Comparison of ENCODE assay signal across 14 cellular contexts in the genomic region with DNA sequence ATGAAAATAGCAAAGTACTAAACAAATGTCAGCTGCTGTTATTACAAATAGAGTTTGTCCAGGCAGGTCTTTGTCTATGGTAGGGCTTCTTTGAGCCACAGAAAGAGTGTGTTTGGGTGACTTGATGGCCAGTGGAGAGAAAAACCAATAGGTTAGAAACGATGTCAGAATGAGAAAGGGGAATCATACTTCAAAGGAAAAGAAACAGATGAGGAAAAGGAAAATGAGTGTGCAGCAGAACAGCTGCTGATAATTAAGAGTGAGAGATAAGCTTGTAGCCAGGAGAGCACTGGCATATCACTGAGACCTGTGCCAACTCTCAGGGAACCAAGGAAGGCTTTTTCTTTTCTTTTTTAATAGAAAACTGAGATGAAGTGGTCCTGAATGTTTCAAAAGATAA.
DNase-seq lines count a peak whose midpoint lies in the region; ATAC-seq and TF ChIP-seq lines count a peak whose summit lies in the region.
"Had no signal": no experiment of that assay in that cellular context is flagged by ENCODE, and none has a peak within 500 bp of the region (broad histone marks: within the 10 kb centered on the region; RNA-seq: fewer than 3 reads in every experiment).

No MANE protein-coding gene starts in this region.

- H3K79me2 ChIP-seq in OCI-LY7 (ENCODE audit: insufficient read depth, low read depth, low read length) (no peaks in the 10 kb centered on the region), hepatocyte (no peaks in the 10 kb centered on the region)

- no peak overlapping the region for H3K27ac ChIP-seq in OCI-LY7 (ENCODE audit: low read depth, low read length, poor library complexity, severe bottlenecking)
- no peak overlapping the region for H3K27ac ChIP-seq in hepatocyte

- H3K4me1 ChIP-seq in OCI-LY7 (ENCODE audit: insufficient read depth, low read length, poor library complexity, severe bottlenecking) (peaks cover 26% of the 10 kb centered on the region), hepatocyte (ENCODE audit: insufficient read depth) (peaks cover 3% of the 10 kb centered on the region)

- H3K9me3 ChIP-seq in OCI-LY7 (ENCODE audit: low read length) (no peaks in the 10 kb centered on the region), hepatocyte (ENCODE audit: low read depth) (no peaks in the 10 kb centered on the region)
- H3K9me3 ChIP-seq: mucosa of descending colon had no signal

- H3K4me1 Mint-ChIP-seq in activated naive CD8-positive, alpha-beta T cell treated with anti-CD3 and anti-CD28 coated beads, Interleukin-2, amount 50 U/mL, for 24 hours: peaks cover 13% of the 10 kb centered on the region
- no peaks in the 10 kb centered on the region for H3K4me1 Mint-ChIP-seq in activated naive CD8-positive, alpha-beta T cell treated with anti-CD3 and anti-CD28 coated beads for 36 hours
- no peaks in the 10 kb centered on the region for H3K4me1 Mint-ChIP-seq in activated CD8-positive, alpha-beta T cell treated with anti-CD3 and anti-CD28 coated beads for 36 hours (ENCODE audit: low read depth)
- no peaks in the 10 kb centered on the region for H3K4me1 Mint-ChIP-seq in activated T-cell treated with anti-CD3 and anti-CD28 coated beads, Interleukin-2, amount 50 U/mL, for 72 hours (ENCODE audit: low read depth)
- H3K4me1 Mint-ChIP-seq: activated naive CD8-positive, alpha-beta T cell treated with anti-CD3 and anti-CD28 coated beads, Interleukin-2, amount 10 ng/mL, durations not matched to agents 7 days and 5 days had no signal

- no peak overlapping the region for H3K4me2 ChIP-seq in OCI-LY7 (ENCODE audit: low read length)
- H3K4me2 ChIP-seq in hepatocyte: no peak overlapping the region

- no peaks in the 10 kb centered on the region for H3K36me3 ChIP-seq in OCI-LY7 (ENCODE audit: insufficient read depth, low read length)
- no peaks in the 10 kb centered on the region for H3K36me3 ChIP-seq in hepatocyte (replicated peaks; ENCODE audit: insufficient read depth, low read depth)

- BruUV-seq in OCI-LY7 (replicated peaks; lab: Mats Ljungman, UMichigan): no TSS peak

- ATAC-seq in activated naive CD8-positive, alpha-beta T cell treated with anti-CD3 and anti-CD28 coated beads, Interleukin-2, amount 50 U/mL, for 24 hours: no peak
- ATAC-seq in HG03103 (IDR thresholded peaks at IDR 0.05; ENCODE audit: low read depth, unreplicated experiment): peak; percentile 64
- ATAC-seq in activated CD8-positive, alpha-beta T cell treated with anti-CD3 and anti-CD28 coated beads for 36 hours: no peak
- ATAC-seq in activated T-cell treated with anti-CD3 and anti-CD28 coated beads, Interleukin-2, amount 50 U/mL, for 72 hours (replicated peaks in 1 of 2): no peak
- ATAC-seq: mucosa of descending colon had no signal

- H3K36me3 Mint-ChIP-seq in activated naive CD8-positive, alpha-beta T cell treated with anti-CD3 and anti-CD28 coated beads, Interleukin-2, amount 50 U/mL, for 24 hours (ENCODE audit: low read depth): no peaks in the 10 kb centered on the region
- no peaks in the 10 kb centered on the region for H3K36me3 Mint-ChIP-seq in activated naive CD8-positive, alpha-beta T cell treated with anti-CD3 and anti-CD28 coated beads for 36 hours
- no peaks in the 10 kb centered on the region for H3K36me3 Mint-ChIP-seq in activated CD8-positive, alpha-beta T cell treated with anti-CD3 and anti-CD28 coated beads for 36 hours (ENCODE audit: low read depth)
- peaks cover 0 to 1% of the 10 kb centered on the region in 2 donors for H3K36me3 Mint-ChIP-seq in activated T-cell treated with anti-CD3 and anti-CD28 coated beads, Interleukin-2, amount 50 U/mL, for 72 hours (ENCODE audit: insufficient read depth in 2 of 2)
- H3K36me3 Mint-ChIP-seq: activated naive CD8-positive, alpha-beta T cell treated with anti-CD3 and anti-CD28 coated beads, Interleukin-2, amount 10 ng/mL, durations not matched to agents 7 days and 5 days had no signal

- H3K9me2 ChIP-seq in OCI-LY7 (ENCODE audit: insufficient read depth, low read length) (no peaks in the 10 kb centered on the region), hepatocyte (replicated peaks; ENCODE audit: insufficient read depth) (no peaks in the 10 kb centered on the region)

- no peak for DNase-seq in activated naive CD8-positive, alpha-beta T cell treated with anti-CD3 and anti-CD28 coated beads, Interleukin-2, amount 50 U/mL, for 24 hours
- DNase-seq in activated naive CD8-positive, alpha-beta T cell treated with anti-CD3 and anti-CD28 coated beads for 36 hours: no peak
- DNase-seq in OCI-LY7 (ENCODE audit: low spot score): no peak
- DNase-seq in activated CD8-positive, alpha-beta T cell treated with anti-CD3 and anti-CD28 coated beads for 36 hours: no peak
- DNase-seq in hepatocyte (ENCODE audit: low spot score): no peak
- DNase-seq in activated T-cell treated with anti-CD3 and anti-CD28 coated beads, Interleukin-2, amount 50 U/mL, for 1 hour: no peak
- DNase-seq in activated T-cell treated with anti-CD3 and anti-CD28 coated beads, Interleukin-2, amount 50 U/mL, for 72 hours: no peak
- DNase-seq: 8988T; activated naive CD8-positive, alpha-beta T cell treated with anti-CD3 and anti-CD28 coated beads, Interleukin-2, amount 10 ng/mL, durations not matched to agents 7 days and 5 days; mucosa of descending colon; NCI-H187; NK-92 treated with Interleukin-12 subunit alpha and Interleukin-12 subunit beta, amount 100 ng/mL, for 24 hours; stimulated activated CD4-positive, alpha-beta T cell treated with anti-CD3 and anti-CD28 coated beads, Interleukin-4, amount 100 ng/mL, for 4 hours had no signal

- POLR2A ChIA-PET in OCI-LY7 (lab: Charles Lee): interaction anchor here (0.5 to 3.3 kb wide), 12 partner anchors 9 to 273 kb away, joined by 3 to 15 read pairs (median 4); no protein-coding TSS in a partner anchor
- POLR2A ChIA-PET in activated CD8-positive, alpha-beta T cell treated with anti-CD3 and anti-CD28 coated beads for 36 hours (lab: Charles Lee): no interaction called here

- H3K27ac Mint-ChIP-seq in activated naive CD8-positive, alpha-beta T cell treated with anti-CD3 and anti-CD28 coated beads, Interleukin-2, amount 50 U/mL, for 24 hours: peak overlapping the region; percentile 2
- no peak overlapping the region for H3K27ac Mint-ChIP-seq in activated naive CD8-positive, alpha-beta T cell treated with anti-CD3 and anti-CD28 coated beads for 36 hours
- no peak overlapping the region for H3K27ac Mint-ChIP-seq in activated CD8-positive, alpha-beta T cell treated with anti-CD3 and anti-CD28 coated beads for 36 hours
- H3K27ac Mint-ChIP-seq in activated T-cell treated with anti-CD3 and anti-CD28 coated beads, Interleukin-2, amount 50 U/mL, for 72 hours: no peak overlapping the region
- H3K27ac Mint-ChIP-seq: activated naive CD8-positive, alpha-beta T cell treated with anti-CD3 and anti-CD28 coated beads, Interleukin-2, amount 10 ng/mL, durations not matched to agents 7 days and 5 days had no signal

- H3K4me3 ChIP-seq in OCI-LY7 (ENCODE audit: low read depth, low read length, poor library complexity, severe bottlenecking) (no peak overlapping the region), hepatocyte (no peak overlapping the region)
- H3K4me3 ChIP-seq: mucosa of descending colon had no signal

- WGBS in hepatocyte (ENCODE audit: low lambda C conversion rate, missing lambda C conversion rate): 8% methylated on average over 1 of the region's 1 CpG

- H2AFZ ChIP-seq in OCI-LY7 (ENCODE audit: low read length): peak overlapping the region; percentile 54; the same call in 1 of the 2 replicates
- no peak overlapping the region for H2AFZ ChIP-seq in hepatocyte

- H3K27me3 Mint-ChIP-seq in activated naive CD8-positive, alpha-beta T cell treated with anti-CD3 and anti-CD28 coated beads, Interleukin-2, amount 50 U/mL, for 24 hours: no peaks in the 10 kb centered on the region
- H3K27me3 Mint-ChIP-seq in activated naive CD8-positive, alpha-beta T cell treated with anti-CD3 and anti-CD28 coated beads for 36 hours: no peaks in the 10 kb centered on the region
- H3K27me3 Mint-ChIP-seq in activated CD8-positive, alpha-beta T cell treated with anti-CD3 and anti-CD28 coated beads for 36 hours: no peaks in the 10 kb centered on the region
- H3K27me3 Mint-ChIP-seq in activated T-cell treated with anti-CD3 and anti-CD28 coated beads, Interleukin-2, amount 50 U/mL, for 72 hours (ENCODE audit: low read depth): no peaks in the 10 kb centered on the region
- H3K27me3 Mint-ChIP-seq: activated naive CD8-positive, alpha-beta T cell treated with anti-CD3 and anti-CD28 coated beads, Interleukin-2, amount 10 ng/mL, durations not matched to agents 7 days and 5 days had no signal

- H3K27me3 ChIP-seq in hepatocyte: no peaks in the 10 kb centered on the region

- TF ChIP-seq CTCF in OCI-LY7 (conservative IDR thresholded peaks at IDR 0.05; ENCODE audit: low read length) (no peak), hepatocyte (IDR thresholded peaks at IDR 0.05; ENCODE audit: poor library complexity) (no peak)
- no peak for TF ChIP-seq CTCF in activated CD8-positive, alpha-beta T cell treated with anti-CD3 and anti-CD28 coated beads for 36 hours (IDR thresholded peaks at IDR 0.05)

- CTCF ChIA-PET in OCI-LY7 (lab: Charles Lee; ENCODE audit: unreplicated experiment): no interaction called here
- CTCF ChIA-PET in activated CD8-positive, alpha-beta T cell treated with anti-CD3 and anti-CD28 coated beads for 36 hours (lab: Charles Lee): interaction anchor here (0.8 kb wide), 1 partner anchor 15 kb away, joined by 4 read pairs; no protein-coding TSS in a partner anchor

- no peak overlapping the region for H3K4me3 Mint-ChIP-seq in activated naive CD8-positive, alpha-beta T cell treated with anti-CD3 and anti-CD28 coated beads, Interleukin-2, amount 50 U/mL, for 24 hours
- H3K4me3 Mint-ChIP-seq in activated naive CD8-positive, alpha-beta T cell treated with anti-CD3 and anti-CD28 coated beads for 36 hours: no peak overlapping the region
- H3K4me3 Mint-ChIP-seq in activated CD8-positive, alpha-beta T cell treated with anti-CD3 and anti-CD28 coated beads for 36 hours: no peak overlapping the region
- no peak overlapping the region for H3K4me3 Mint-ChIP-seq in activated T-cell treated with anti-CD3 and anti-CD28 coated beads, Interleukin-2, amount 50 U/mL, for 72 hours
- H3K4me3 Mint-ChIP-seq: activated naive CD8-positive, alpha-beta T cell treated with anti-CD3 and anti-CD28 coated beads, Interleukin-2, amount 10 ng/mL, durations not matched to agents 7 days and 5 days had no signal

- H4K20me1 ChIP-seq in OCI-LY7 (ENCODE audit: insufficient read depth, low read length): no peaks in the 10 kb centered on the region
- H4K20me1 ChIP-seq in hepatocyte (ENCODE audit: insufficient read depth, poor library complexity, severe bottlenecking): no peaks in the 10 kb centered on the region

- no peaks in the 10 kb centered on the region for H3K9me3 Mint-ChIP-seq in activated naive CD8-positive, alpha-beta T cell treated with anti-CD3 and anti-CD28 coated beads, Interleukin-2, amount 50 U/mL, for 24 hours
- no peaks in the 10 kb centered on the region for H3K9me3 Mint-ChIP-seq in activated naive CD8-positive, alpha-beta T cell treated with anti-CD3 and anti-CD28 coated beads for 36 hours
- no peaks in the 10 kb centered on the region for H3K9me3 Mint-ChIP-seq in activated CD8-positive, alpha-beta T cell treated with anti-CD3 and anti-CD28 coated beads for 36 hours
- peaks cover 0 to 7% of the 10 kb centered on the region in 2 donors for H3K9me3 Mint-ChIP-seq in activated T-cell treated with anti-CD3 and anti-CD28 coated beads, Interleukin-2, amount 50 U/mL, for 72 hours
- H3K9me3 Mint-ChIP-seq: activated naive CD8-positive, alpha-beta T cell treated with anti-CD3 and anti-CD28 coated beads, Interleukin-2, amount 10 ng/mL, durations not matched to agents 7 days and 5 days had no signal

- intact Hi-C loops in OCI-LY7 (cut with micrococcal nuclease; ENCODE audit: unreplicated experiment): loop anchor here (5.0 kb wide), 1 partner anchor 75 kb away; no protein-coding TSS in a partner anchor
- intact Hi-C loops in activated CD8-positive, alpha-beta T cell treated with anti-CD3 and anti-CD28 coated beads for 36 hours (cut with micrococcal nuclease): no loop called here
